21 cellular contexts compared by ENCODE assay signal in genomic region chr2:15727396-15728246, GRCh38.
"Had no signal": no experiment of that assay in that cellular context is flagged by ENCODE, and none has a peak within 500 bp of the region (broad histone marks: within the 10 kb centered on the region; RNA-seq: fewer than 3 reads in every experiment).

No MANE protein-coding gene starts in this region.

- FAIRE-seq: kidney had no signal

- H3K36me3 Mint-ChIP-seq: naive thymus-derived CD8-positive, alpha-beta T cell; stimulated activated memory B cell treated with anti-CD40 and anti-IgM and Interleukin-4, amounts not matched to agents 10 μg/mL and 1 μg/mL and 100 μg/mL, for 72 hours; type B pancreatic cell had no signal

- H3K9me3 ChIP-seq: left ventricle myocardium inferior, ovary, right atrium auricular region, right lobe of liver, tibial nerve, vagina had no signal

- H3K27ac ChIP-seq: left ventricle myocardium inferior, ovary, right atrium auricular region, right lobe of liver, tibial nerve, vagina had no signal

- H3K4me2 ChIP-seq: smooth muscle cell had no signal

- DNase-seq: kidney; left colon; left ventricle myocardium inferior; naive thymus-derived CD8-positive, alpha-beta T cell; right lobe of liver; stimulated activated CD4-positive, alpha-beta T cell treated with anti-CD3 and anti-CD28 coated beads, Interleukin-1b, Interleukin-23, amount 100 ng/mL, for 48 hours; stimulated activated CD4-positive, alpha-beta T cell treated with anti-CD3 and anti-CD28 coated beads, Interleukin-2, amount 100 ng/mL, for 48 hours; stimulated activated CD4-positive, alpha-beta T cell treated with anti-CD3 and anti-CD28 coated beads, Interleukin-4, amount 100 ng/mL, for 4 hours; stimulated activated CD8-positive, alpha-beta memory T cell treated with anti-CD3 and anti-CD28 coated beads, Interleukin-4, amount 100 ng/mL, for 48 hours; stimulated activated naive CD4-positive, alpha-beta T cell treated with Interleukin-2 at 50 U/mL for 16 hours; stimulated activated naive CD8-positive, alpha-beta T cell treated with anti-CD3 and anti-CD28 coated beads, Interleukin-15, amount 100 ng/mL, for 72 hours had no signal

- H3K9me3 Mint-ChIP-seq: naive thymus-derived CD8-positive, alpha-beta T cell; nephron; stimulated activated memory B cell treated with anti-CD40 and anti-IgM and Interleukin-4, amounts not matched to agents 10 μg/mL and 1 μg/mL and 100 μg/mL, for 72 hours; stimulated activated naive CD8-positive, alpha-beta T cell treated with anti-CD3 and anti-CD28 coated beads, Interleukin-15, amount 100 ng/mL, for 72 hours had no signal

- H3K27me3 ChIP-seq: ovary, right atrium auricular region, right lobe of liver, tibial nerve, vagina had no signal

- H3K36me3 ChIP-seq: left ventricle myocardium inferior, ovary, right atrium auricular region, right lobe of liver, tibial nerve, vagina had no signal

- H3K27ac Mint-ChIP-seq: naive thymus-derived CD8-positive, alpha-beta T cell; nephron; progenitor cell of endocrine pancreas; stimulated activated memory B cell treated with anti-CD40 and anti-IgM and Interleukin-4, amounts not matched to agents 10 μg/mL and 1 μg/mL and 100 μg/mL, for 72 hours; stimulated activated naive CD8-positive, alpha-beta T cell treated with anti-CD3 and anti-CD28 coated beads, Interleukin-15, amount 100 ng/mL, for 72 hours; type B pancreatic cell had no signal

- H3K4me3 ChIP-seq: left ventricle myocardium inferior, lung, ovary, right atrium auricular region, right lobe of liver, smooth muscle cell, tibial nerve, vagina had no signal

- H3K27me3 Mint-ChIP-seq: type B pancreatic cell had no signal

- H3K4me1 Mint-ChIP-seq: stimulated activated naive CD8-positive, alpha-beta T cell treated with anti-CD3 and anti-CD28 coated beads, Interleukin-15, amount 100 ng/mL, for 72 hours had no signal

- ATAC-seq: left colon; naive thymus-derived CD8-positive, alpha-beta T cell; right lobe of liver; stimulated activated memory B cell treated with anti-CD40 and anti-IgM and Interleukin-4, amounts not matched to agents 10 μg/mL and 1 μg/mL and 100 μg/mL, for 72 hours; stimulated activated naive CD8-positive, alpha-beta T cell treated with anti-CD3 and anti-CD28 coated beads, Interleukin-15, amount 100 ng/mL, for 72 hours had no signal

- H3K4me3 Mint-ChIP-seq: naive thymus-derived CD8-positive, alpha-beta T cell; nephron; stimulated activated memory B cell treated with anti-CD40 and anti-IgM and Interleukin-4, amounts not matched to agents 10 μg/mL and 1 μg/mL and 100 μg/mL, for 72 hours; stimulated activated naive CD8-positive, alpha-beta T cell treated with anti-CD3 and anti-CD28 coated beads, Interleukin-15, amount 100 ng/mL, for 72 hours; type B pancreatic cell had no signal
